Comparison of ENCODE assay signal across 21 cellular contexts in the genomic region with DNA sequence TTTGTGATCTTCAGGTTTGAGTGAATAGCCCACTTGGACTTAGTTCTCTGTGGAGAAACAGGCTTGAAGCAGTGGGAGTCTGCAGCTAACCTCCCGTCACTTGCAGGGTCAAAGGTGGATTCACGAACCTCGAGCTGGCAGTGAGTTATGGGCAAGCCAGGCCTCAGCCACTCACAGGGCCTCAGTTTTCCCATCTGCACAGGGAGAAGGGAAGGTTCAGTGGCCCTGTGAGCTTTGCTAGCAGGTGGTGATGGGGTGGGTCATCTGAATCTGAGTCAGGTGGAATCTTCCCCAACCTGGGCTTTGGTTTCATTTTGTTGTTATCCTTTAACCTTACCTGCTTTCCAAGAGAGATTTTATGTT.
DNase-seq lines count a peak whose midpoint lies in the region; ATAC-seq, FAIRE-seq and TF ChIP-seq lines count a peak whose summit lies in the region.
"Had no signal": no experiment of that assay in that cellular context is flagged by ENCODE, and none has a peak within 500 bp of the region (broad histone marks: within the 10 kb centered on the region; RNA-seq: fewer than 3 reads in every experiment).

No MANE protein-coding gene starts in this region.

- TF ChIP-seq POLR2A in GM12892 (IDR thresholded peaks at IDR 0.05; ENCODE audit: low read depth, low read length) = no peak

- H3K9me1 ChIP-seq in keratinocyte (ENCODE audit: control insufficient read depth, extremely low read depth, insufficient read depth, low read length) = no peaks in the 10 kb centered on the region

- no TSS peak for BruUV-seq in Panc1 (replicated peaks; lab: Mats Ljungman, UMichigan)

- no peaks in the 10 kb centered on the region for H3K79me2 ChIP-seq in keratinocyte (ENCODE audit: control insufficient read depth, insufficient read depth, low read length)
- H3K79me2 ChIP-seq in mesendoderm (ENCODE audit: control insufficient read depth, insufficient read depth, low read length) = no peaks in the 10 kb centered on the region

- peak; percentile 63 for ATAC-seq in Panc1
- no peak for ATAC-seq in GM19023 (IDR thresholded peaks at IDR 0.05; ENCODE audit: unreplicated experiment)
- ATAC-seq: activated T-cell treated with anti-CD3 and anti-CD28 coated beads, Interleukin-2, amount 50 U/mL, for 72 hours; left lung had no signal

- H3K4me1 ChIP-seq in Panc1 (ENCODE audit: control insufficient read depth, insufficient read depth, low read length) = peaks cover 37% of the 10 kb centered on the region
- H3K4me1 ChIP-seq in keratinocyte (ENCODE audit: control insufficient read depth, extremely low read depth, insufficient read depth, low read length) = peaks cover 12% of the 10 kb centered on the region
- H3K4me1 ChIP-seq in small intestine (ENCODE audit: control insufficient read depth in 2 of 2, insufficient read depth in 1 of 2, low read depth in 1 of 2, low read length in 1 of 2) = peaks cover 0 to 10% of the 10 kb centered on the region in 2 donors
- no peaks in the 10 kb centered on the region for H3K4me1 ChIP-seq in mesendoderm (ENCODE audit: control insufficient read depth, low read depth, low read length)
- H3K4me1 ChIP-seq: ascending aorta, left lung, prostate gland had no signal

- no peaks in the 10 kb centered on the region for H4K20me1 ChIP-seq in keratinocyte (ENCODE audit: control insufficient read depth, extremely low read depth, insufficient read depth, low read length)

- H3K79me1 ChIP-seq in mesendoderm (ENCODE audit: low read length) = no peaks in the 10 kb centered on the region

- no peak overlapping the region for H3K23ac ChIP-seq in mesendoderm (ENCODE audit: low read length)

- H2AFZ ChIP-seq in keratinocyte (ENCODE audit: control insufficient read depth, low read length) = no peak overlapping the region

- H3K36me3 ChIP-seq in Panc1 (ENCODE audit: control insufficient read depth, insufficient read depth, low read length) = peaks cover 19% of the 10 kb centered on the region; the same call in 1 of the 2 replicates
- peaks cover 6 to 15% of the 10 kb centered on the region in 2 experiments for H3K36me3 ChIP-seq in keratinocyte (ENCODE audit: control insufficient read depth in 2 of 2, extremely low read depth in 1 of 2, insufficient read depth in 2 of 2, low read length in 2 of 2)
- peaks cover 0 to 2% of the 10 kb centered on the region in 2 donors for H3K36me3 ChIP-seq in small intestine (ENCODE audit: control insufficient read depth in 2 of 2, insufficient read depth in 2 of 2, low read length in 2 of 2)
- no peaks in the 10 kb centered on the region for H3K36me3 ChIP-seq in mesendoderm (ENCODE audit: control insufficient read depth, insufficient read depth, low read length)
- H3K36me3 ChIP-seq: left lung, prostate gland had no signal

- CTCF ChIA-PET in Panc1 (lab: Charles Lee) = no interaction called here

- intact Hi-C loops in Panc1 (cut with micrococcal nuclease; ENCODE audit: unreplicated experiment) = no loop called here

- dilution Hi-C loops in keratinocyte (cut with MboI; ENCODE audit: extremely low pct_ligation_motif_present, low sequenced_read_pairs) = no loop called here

- no peak overlapping the region for H3K4ac ChIP-seq in mesendoderm (ENCODE audit: low read depth, low read length)

- no peak overlapping the region for H3K18ac ChIP-seq in mesendoderm (ENCODE audit: low read length)

- TF ChIP-seq CTCF in Panc1 (IDR thresholded peaks at IDR 0.05) (no peak), keratinocyte (optimal IDR thresholded peaks at IDR 0.05 in 1 of 3, IDR thresholded peaks at IDR 0.05 in 1 of 3, conservative IDR thresholded peaks at IDR 0.05 in 1 of 3; ENCODE audit: extremely low read depth in 1 of 3, insufficient read depth in 2 of 3, low read length in 3 of 3) (no peak)

- H3K56ac ChIP-seq in mesendoderm (ENCODE audit: low read length) = no peak overlapping the region

- in situ Hi-C loops in Panc1 (cut with HindIII; ENCODE audit: low pct_unique_long_range_greater_than_20kb, low sequenced_read_pairs) = no loop called here

- H4K5ac ChIP-seq in mesendoderm (ENCODE audit: low read length) = no peak overlapping the region

- no peak overlapping the region for H2AK5ac ChIP-seq in mesendoderm (ENCODE audit: low read length)

- H3K4me3 ChIP-seq in Panc1 (ENCODE audit: low read depth in 2 of 2, low read length in 2 of 2) = peak overlapping the region; percentile 1 to 33; a peak in 3 of 4 replicates
- no peak overlapping the region for H3K4me3 ChIP-seq in keratinocyte (ENCODE audit: control insufficient read depth in 2 of 3, extremely low read depth in 1 of 3, insufficient read depth in 2 of 3, low read depth in 1 of 3, low read length in 3 of 3)
- no peak overlapping the region for H3K4me3 ChIP-seq in small intestine (ENCODE audit: low read depth in 1 of 2, low read length in 2 of 2)
- H3K4me3 ChIP-seq in mesendoderm (ENCODE audit: low read length) = no peak overlapping the region
- H3K4me3 ChIP-seq: ascending aorta, left lung, MG63, prostate gland, upper lobe of left lung had no signal

- H3K4me2 ChIP-seq in keratinocyte (ENCODE audit: control insufficient read depth, extremely low read depth, insufficient read depth, low read depth, low read length) = peak overlapping the region; percentile 82
- no peak overlapping the region for H3K4me2 ChIP-seq in mesendoderm (ENCODE audit: low read length)

- POLR2A ChIA-PET in Panc1 (lab: Charles Lee) = no interaction called here

- FAIRE-seq in GM12892 (lab: Jason Lieb, UNC) (peak; percentile 63), keratinocyte (lab: Jason Lieb, UNC) (no peak), small intestine (lab: Jason Lieb, UNC) (no peak)
- FAIRE-seq: H1 had no signal

- no peak overlapping the region for H2BK120ac ChIP-seq in mesendoderm (ENCODE audit: low read depth, low read length)

- H4K8ac ChIP-seq in mesendoderm (ENCODE audit: low read depth, low read length) = no peak overlapping the region

- H3K27me3 ChIP-seq in Panc1 (ENCODE audit: control insufficient read depth, insufficient read depth, low read length) (no peaks in the 10 kb centered on the region), keratinocyte (ENCODE audit: control insufficient read depth, extremely low read depth, insufficient read depth, low read length) (no peaks in the 10 kb centered on the region), small intestine (ENCODE audit: control insufficient read depth in 2 of 2, insufficient read depth in 2 of 2, low read length in 2 of 2) (no peaks in the 10 kb centered on the region), mesendoderm (ENCODE audit: insufficient read depth, low read length, poor library complexity) (no peaks in the 10 kb centered on the region)
- H3K27me3 ChIP-seq: ascending aorta, left lung, MG63, upper lobe of left lung had no signal

- no peak overlapping the region for H2BK5ac ChIP-seq in mesendoderm (ENCODE audit: low read length)

- DNase-seq in GM12892 (ENCODE audit: insufficient read length) (no peak), Panc1 (ENCODE audit: low read depth, low spot score) (no peak), keratinocyte (ENCODE audit: low read depth, low spot score) (no peak), small intestine (peak; percentile 80), UCSD-AML1 (lab: John Stamatoyannopoulos, UW; ENCODE audit: unreplicated experiment) (no peak), RPMI8226 (no peak), mesendoderm (no peak)
- DNase-seq: activated CD8-positive, alpha-beta memory T cell treated with anti-CD3 and anti-CD28 coated beads for 24 hours; activated naive CD4-positive, alpha-beta T cell treated with anti-CD3 and anti-CD28 coated beads, Interleukin-2, amount 50 U/mL, for 16 hours; activated T-cell treated with anti-CD3 and anti-CD28 coated beads, Interleukin-2, amount 50 U/mL, for 72 hours; left lung; MG63; NCI-H146; NCI-H748 treated with DMSO at 0.1 percent for 48 hours; stimulated activated CD4-positive, alpha-beta T cell treated with anti-CD3 and anti-CD28 coated beads, Interleukin-4, amount 100 ng/mL, for 1 hour; T-helper 2 cell; upper lobe of left lung had no signal

- H3K9ac ChIP-seq in keratinocyte (ENCODE audit: control insufficient read depth, extremely low read depth, insufficient read depth, low read length) (no peak overlapping the region), mesendoderm (ENCODE audit: low read length) (no peak overlapping the region)

- no peak overlapping the region for H2BK15ac ChIP-seq in mesendoderm (replicated peaks; ENCODE audit: low read depth)

- H3K9me3 ChIP-seq in Panc1 (ENCODE audit: control insufficient read depth, insufficient read depth, low read depth, low read length) (no peaks in the 10 kb centered on the region), keratinocyte (ENCODE audit: control insufficient read depth, low read depth, low read length) (no peaks in the 10 kb centered on the region), small intestine (ENCODE audit: control insufficient read depth, low read depth) (no peaks in the 10 kb centered on the region)
- H3K9me3 ChIP-seq: ascending aorta, left lung, MG63, prostate gland, upper lobe of left lung had no signal

- peak overlapping the region; percentile 66 for H3K27ac ChIP-seq in Panc1 (ENCODE audit: low read length)
- H3K27ac ChIP-seq in keratinocyte (ENCODE audit: control insufficient read depth, insufficient read depth, low read length) = no peak overlapping the region
- peak overlapping the region in 1 of 2 donors; percentile 72 for H3K27ac ChIP-seq in small intestine (ENCODE audit: low read depth in 1 of 2, low read length in 1 of 2)
- no peak overlapping the region for H3K27ac ChIP-seq in mesendoderm (ENCODE audit: low read depth, low read length)
- H3K27ac ChIP-seq: ascending aorta, left lung, prostate gland, upper lobe of left lung had no signal

- WGBS in small intestine, 3 donors = 31 to 63% (median 44%) methylated on average over 3 of the region's 3 CpGs
- WGBS in mesendoderm (ENCODE audit: extremely low coverage, insufficient coverage, low lambda C conversion rate) = no CpG with 5 or more reads among the region's 3 CpGs

Comparison
In these comparisons a context has a peak if more than half of its experiments do, and no peak if none do; other contexts are left out.
1. H3K4me3 ChIP-seq: peak in Panc1 (2 of 2); none in keratinocyte (0 of 3), small intestine (0 of 2) and mesendoderm (single experiment).